Comparison of ENCODE assay signal across 2 cellular contexts in genomic region chr20:48702388-48703041, GRCh38.
TF ChIP-seq lines count a peak whose summit lies in the region.

No MANE protein-coding gene starts in this region.

TF ChIP-seq in HepG2, 621 proteins besides CTCF, POLR2A, EP300 and RAD21:
- TF ChIP-seq ZUFSP (CRISPR knock-in tag; IDR thresholded peaks at IDR 0.05; ENCODE audit: borderline replicate concordance) (no peak), XBP1 (CRISPR knock-in tag; IDR thresholded peaks at IDR 0.05) (no peak), ZNF761 (CRISPR knock-in tag; conservative IDR thresholded peaks at IDR 0.05) (no peak), ZNF143 (CRISPR knock-in tag; IDR thresholded peaks at IDR 0.05) (peak; percentile 60), THAP11 (CRISPR knock-in tag; IDR thresholded peaks at IDR 0.05) (0 out of 2 replicates have a peak, but pooled peaks have one; percentile 37)

TF ChIP-seq in K562, 482 proteins besides CTCF, POLR2A, EP300 and RAD21:
- TF ChIP-seq TFE3 (CRISPR knock-in tag; IDR thresholded peaks at IDR 0.05), result peak; percentile 40; the same call in 1 of the 2 replicates
- no peak for TF ChIP-seq RBM22 (IDR thresholded peaks at IDR 0.05; ENCODE audit: low read depth, low read length, poor library complexity, severe bottlenecking)
- TF ChIP-seq ZBTB11 (CRISPR knock-in tag; IDR thresholded peaks at IDR 0.05), result peak in 1 of 3 experiments; percentile 46; a peak in 1 of 6 replicates
- no peak for TF ChIP-seq ZNF24 (IDR thresholded peaks at IDR 0.05)
- TF ChIP-seq UBTF (IDR thresholded peaks at IDR 0.05; ENCODE audit: borderline replicate concordance in 1 of 2, low read depth in 2 of 2, low read length in 2 of 2), result no peak
TF ChIP-seq in K562: peak in this region for 2.
